In genomic region chr16:714558-715447, GRCh38 we compare ENCODE assay signal across 1 cellular context.
A peak's percentile ranks its signal among the peaks of the same experiment; 100 is the strongest.
TF ChIP-seq lines count a peak whose summit lies in the region.

Gene METRN, plus strand, starts transcription at chr16:715118. Its CDS starts 172 bp downstream, at chr16:715290.

TF ChIP-seq in K562, 482 proteins besides CTCF, POLR2A, EP300 and RAD21 (continued from another document and continues in another):
- no peak for TF ChIP-seq TCF7 (IDR thresholded peaks at IDR 0.05; ENCODE audit: borderline replicate concordance)
- TF ChIP-seq ARID3A (IDR thresholded peaks at IDR 0.05; ENCODE audit: borderline replicate concordance, low read depth, low read length): no peak
- TF ChIP-seq ZKSCAN8 (CRISPR knock-in tag; IDR thresholded peaks at IDR 0.05): no peak
- TF ChIP-seq U2AF2 (optimal IDR thresholded peaks at IDR 0.05; ENCODE audit: low read depth, low read length): no peak
- peak; percentile 20; the same call in 1 of the 2 replicates for TF ChIP-seq MAX (CRISPR knock-in tag; IDR thresholded peaks at IDR 0.05)
- no peak for TF ChIP-seq YBX1 (IDR thresholded peaks at IDR 0.05)
- no peak for TF ChIP-seq ZNF436 (CRISPR knock-in tag; IDR thresholded peaks at IDR 0.05)
- TF ChIP-seq BACH1 (tag; IDR thresholded peaks at IDR 0.05): no peak
- TF ChIP-seq UBTF (IDR thresholded peaks at IDR 0.05; ENCODE audit: borderline replicate concordance in 1 of 2, low read depth in 2 of 2, low read length in 2 of 2): peak in 1 of 2 experiments; percentile 32; a peak in 1 of 4 replicates
- TF ChIP-seq ZNF282 (CRISPR knock-in tag; IDR thresholded peaks at IDR 0.05): no peak
- TF ChIP-seq ELF4 (CRISPR knock-in tag; IDR thresholded peaks at IDR 0.05): no peak
- no peak for TF ChIP-seq SETDB1 (IDR thresholded peaks at IDR 0.05; ENCODE audit: low read length)
- no peak for TF ChIP-seq ZBTB12 (CRISPR knock-in tag; IDR thresholded peaks at IDR 0.05)
- TF ChIP-seq RBBP5 (IDR thresholded peaks at IDR 0.05; ENCODE audit: borderline replicate concordance, insufficient read depth, low read length, poor library complexity, severe bottlenecking): peak; percentile 52
- TF ChIP-seq CBFA2T2 (conservative IDR thresholded peaks at IDR 0.05): no peak
- TF ChIP-seq POU5F1 (IDR thresholded peaks at IDR 0.05; ENCODE audit: borderline replicate concordance, low read depth, low read length, partially characterized antibody): no peak
- TF ChIP-seq MED1 (CRISPR knock-in tag; IDR thresholded peaks at IDR 0.05; ENCODE audit: borderline replicate concordance): no peak
- TF ChIP-seq ZC3H4 (CRISPR knock-in tag; IDR thresholded peaks at IDR 0.05; ENCODE audit: borderline replicate concordance): no peak
- no peak for TF ChIP-seq HOMEZ (CRISPR knock-in tag; IDR thresholded peaks at IDR 0.05)
- TF ChIP-seq ZBTB1 (CRISPR knock-in tag; IDR thresholded peaks at IDR 0.05; ENCODE audit: borderline replicate concordance, low read depth): 0 out of 2 replicates have a peak, but pooled peaks have one; percentile 31
- TF ChIP-seq HMGXB4 (CRISPR knock-in tag; IDR thresholded peaks at IDR 0.05): no peak
- TF ChIP-seq SMARCA5 (IDR thresholded peaks at IDR 0.05): no peak
- TF ChIP-seq ZNF512 (tag; IDR thresholded peaks at IDR 0.05): no peak
- TF ChIP-seq DEAF1 (CRISPR knock-in tag; IDR thresholded peaks at IDR 0.05): no peak
- TF ChIP-seq TAF7 (tag; IDR thresholded peaks at IDR 0.05): no peak
- TF ChIP-seq TGIF2 (CRISPR knock-in tag; IDR thresholded peaks at IDR 0.05): no peak; the same call in 1 of the 2 replicates
- TF ChIP-seq CREM (IDR thresholded peaks at IDR 0.05; ENCODE audit: low read depth): 0 out of 2 replicates have a peak, but pooled peaks have one; percentile 6
- no peak for TF ChIP-seq ERF (CRISPR knock-in tag; IDR thresholded peaks at IDR 0.05)
- peak; percentile 16 for TF ChIP-seq HNRNPLL (IDR thresholded peaks at IDR 0.05; ENCODE audit: low read depth, low read length, poor library complexity, severe bottlenecking)
- peak; percentile 11 to 13; a peak in 2 of 4 replicates for TF ChIP-seq MAZ (CRISPR knock-in tag; conservative IDR thresholded peaks at IDR 0.05 in 1 of 2, IDR thresholded peaks at IDR 0.05 in 1 of 2)
- no peak for TF ChIP-seq ZNF778 (CRISPR knock-in tag; IDR thresholded peaks at IDR 0.05)
- TF ChIP-seq ZNF740 (CRISPR knock-in tag; IDR thresholded peaks at IDR 0.05): peak; percentile 97
- peak in 1 of 2 experiments; percentile 93; a peak in 2 of 4 replicates for TF ChIP-seq ZNF740 (tag; IDR thresholded peaks at IDR 0.05)
- no peak for TF ChIP-seq GABPB2 (CRISPR knock-in tag; conservative IDR thresholded peaks at IDR 0.05)
- no peak for TF ChIP-seq SMAD2 (IDR thresholded peaks at IDR 0.05; ENCODE audit: low read depth, low read length)
- TF ChIP-seq CBX2 (IDR thresholded peaks at IDR 0.05; ENCODE audit: insufficient read depth, low read length, poor library complexity, severe bottlenecking): no peak
- no peak for TF ChIP-seq TEAD4 (IDR thresholded peaks at IDR 0.05; ENCODE audit: low read length)
- TF ChIP-seq TEAD4 (CRISPR knock-in tag; IDR thresholded peaks at IDR 0.05; ENCODE audit: borderline replicate concordance): no peak
- TF ChIP-seq CREBBP (IDR thresholded peaks at IDR 0.05; ENCODE audit: low read depth, low read length): no peak
- TF ChIP-seq SMARCE1 (IDR thresholded peaks at IDR 0.05): no peak
- TF ChIP-seq MEF2D (tag; conservative IDR thresholded peaks at IDR 0.05; ENCODE audit: low read depth): no peak
- TF ChIP-seq STAG1 (CRISPR knock-in tag; IDR thresholded peaks at IDR 0.05; ENCODE audit: borderline replicate concordance): no peak
- no peak for TF ChIP-seq BMI1 (IDR thresholded peaks at IDR 0.05; ENCODE audit: low read length)
- no peak for TF ChIP-seq KDM1A (IDR thresholded peaks at IDR 0.05)
- TF ChIP-seq FOXA3 (CRISPR knock-in tag; conservative IDR thresholded peaks at IDR 0.05 in 1 of 2, IDR thresholded peaks at IDR 0.05 in 1 of 2): no peak
- no peak for TF ChIP-seq ELF2 (CRISPR knock-in tag; IDR thresholded peaks at IDR 0.05)
- TF ChIP-seq NR2F6 (CRISPR knock-in tag; IDR thresholded peaks at IDR 0.05): no peak
- TF ChIP-seq CREB1 (IDR thresholded peaks at IDR 0.05): peak; percentile 11; the same call in 1 of the 2 replicates
- TF ChIP-seq CREB1 (CRISPR knock-in tag; IDR thresholded peaks at IDR 0.05): no peak
- no peak for TF ChIP-seq MAFK (IDR thresholded peaks at IDR 0.05; ENCODE audit: low read length)
- TF ChIP-seq ZKSCAN1 (IDR thresholded peaks at IDR 0.05; ENCODE audit: low read depth, low read length): no peak
- no peak for TF ChIP-seq IRF1 (CRISPR knock-in tag; IDR thresholded peaks at IDR 0.05; ENCODE audit: borderline replicate concordance)
- no peak for TF ChIP-seq FOXK2 (conservative IDR thresholded peaks at IDR 0.05 in 1 of 2, IDR thresholded peaks at IDR 0.05 in 1 of 2; ENCODE audit: low read depth in 2 of 2)
